31 cellular contexts compared by ENCODE assay signal in genomic region chr10:13201132-13201531, GRCh38. TPM values are rescaled to one million over a fixed set of nuclear protein-coding genes. Genes with fewer than 3 reads are reported as not detected.
DNase-seq lines count a peak whose midpoint lies in the region; ATAC-seq and TF ChIP-seq lines count a peak whose summit lies in the region.
"Had no signal": no experiment of that assay in that cellular context is flagged by ENCODE, and none has a peak within 500 bp of the region (broad histone marks: within the 10 kb centered on the region; RNA-seq: fewer than 3 reads in every experiment).

No MANE protein-coding gene starts in this region.

- no peak overlapping the region for H3K9ac ChIP-seq in adipocyte (ENCODE audit: low read length)
- no peak overlapping the region for H3K9ac ChIP-seq in colonic mucosa (ENCODE audit: low read depth in 2 of 2, low read length in 2 of 2)

- H3K4me3 ChIP-seq in adipocyte (ENCODE audit: low read length) (no peak overlapping the region), foreskin fibroblast (ENCODE audit: low read depth in 1 of 2, low read length in 2 of 2) (no peak overlapping the region), colonic mucosa (no peak overlapping the region)
- H3K4me3 ChIP-seq: PC-9, testis, uterus had no signal

- H3K36me3 ChIP-seq in adipocyte (ENCODE audit: control insufficient read depth, insufficient read depth, low read length, severe bottlenecking): no peaks in the 10 kb centered on the region
- no peaks in the 10 kb centered on the region for H3K36me3 ChIP-seq in colonic mucosa
- H3K36me3 ChIP-seq: uterus had no signal

- no peaks in the 10 kb centered on the region for H3K4me1 Mint-ChIP-seq in activated CD4-positive, alpha-beta T cell treated with anti-CD3 and anti-CD28 coated beads, Interleukin-2, amount 10 ng/mL, durations not matched to agents 24 days and 14 days
- H3K4me1 Mint-ChIP-seq: WTC11 had no signal

- DNase-seq in A172 (ENCODE audit: low spot score) (peak; percentile 13), GM03348 (ENCODE audit: low spot score) (peak; percentile 60), adipocyte (ENCODE audit: low read depth) (peak; percentile 15), foreskin fibroblast (peak; percentile 14 to 21), NCI-H1092 treated with DMSO at 0.1 percent for 48 hours (lab: John Stamatoyannopoulos, UW) (no peak), colonic mucosa (no peak)
- DNase-seq in activated CD4-positive, alpha-beta T cell treated with anti-CD3 and anti-CD28 coated beads, Interleukin-2, amount 10 ng/mL, durations not matched to agents 24 days and 14 days: no peak
- DNase-seq: 8988T; activated CD4-positive, alpha-beta T cell treated with anti-CD3 and anti-CD28 coated beads, Interleukin-2, amount 50 U/mL, for 4 hours; activated naive CD4-positive, alpha-beta T cell treated with anti-CD3 and anti-CD28 coated beads for 36 hours; amniotic stem cell; cortex of kidney; islet precursor cell; Kasumi-1; midbrain; naive thymus-derived CD4-positive, alpha-beta T cell; NCI-H187 treated with DMSO at 0.1 percent for 48 hours; NK-92 treated with Interleukin-12 subunit alpha and Interleukin-12 subunit beta, amount 100 ng/mL, for 24 hours; nucleus accumbens; PC-9; SHP77; stimulated activated CD4-positive, alpha-beta T cell treated with anti-CD3 and anti-CD28 coated beads, Interleukin-15, amount 100 ng/mL, for 24 hours; stimulated activated naive CD4-positive, alpha-beta T cell treated with Interleukin-2 at 50 U/mL for 16 hours; T-helper 9 cell; testis; uterus had no signal

- no peaks in the 10 kb centered on the region for H3K27me3 ChIP-seq in adipocyte (replicated peaks; ENCODE audit: control insufficient read depth, insufficient read depth, low read length)
- H3K27me3 ChIP-seq in colonic mucosa: no peaks in the 10 kb centered on the region
- H3K27me3 ChIP-seq: testis, uterus had no signal

- no peak overlapping the region for H3K27ac Mint-ChIP-seq in activated CD4-positive, alpha-beta T cell treated with anti-CD3 and anti-CD28 coated beads, Interleukin-2, amount 10 ng/mL, durations not matched to agents 24 days and 14 days
- H3K27ac Mint-ChIP-seq: activated naive CD4-positive, alpha-beta T cell treated with anti-CD3 and anti-CD28 coated beads for 36 hours; naive thymus-derived CD4-positive, alpha-beta T cell; WTC11 had no signal

- H3K27me3 Mint-ChIP-seq in activated CD4-positive, alpha-beta T cell treated with anti-CD3 and anti-CD28 coated beads, Interleukin-2, amount 10 ng/mL, durations not matched to agents 24 days and 14 days: no peaks in the 10 kb centered on the region
- H3K27me3 Mint-ChIP-seq: naive thymus-derived CD4-positive, alpha-beta T cell had no signal

- H3K36me3 Mint-ChIP-seq in activated CD4-positive, alpha-beta T cell treated with anti-CD3 and anti-CD28 coated beads, Interleukin-2, amount 10 ng/mL, durations not matched to agents 24 days and 14 days (ENCODE audit: low read depth): peaks cover 54% of the 10 kb centered on the region

- intact Hi-C loops in activated CD4-positive, alpha-beta T cell treated with anti-CD3 and anti-CD28 coated beads, Interleukin-2, amount 10 ng/mL, durations not matched to agents 24 days and 14 days (cut with micrococcal nuclease): no loop called here
- intact Hi-C loops in colonic mucosa (cut with DNase I): no loop called here

- H3K4me1 ChIP-seq in adipocyte (ENCODE audit: control insufficient read depth, insufficient read depth, low read length): no peaks in the 10 kb centered on the region
- no peaks in the 10 kb centered on the region for H3K4me1 ChIP-seq in colonic mucosa
- H3K4me1 ChIP-seq: testis, uterus had no signal

- no peak overlapping the region for H3K4me3 Mint-ChIP-seq in activated CD4-positive, alpha-beta T cell treated with anti-CD3 and anti-CD28 coated beads, Interleukin-2, amount 10 ng/mL, durations not matched to agents 24 days and 14 days
- H3K4me3 Mint-ChIP-seq: activated naive CD4-positive, alpha-beta T cell treated with anti-CD3 and anti-CD28 coated beads for 36 hours; naive thymus-derived CD4-positive, alpha-beta T cell; WTC11 had no signal

- no peaks in the 10 kb centered on the region for H3K9me3 Mint-ChIP-seq in activated CD4-positive, alpha-beta T cell treated with anti-CD3 and anti-CD28 coated beads, Interleukin-2, amount 10 ng/mL, durations not matched to agents 24 days and 14 days
- H3K9me3 Mint-ChIP-seq: activated naive CD4-positive, alpha-beta T cell treated with anti-CD3 and anti-CD28 coated beads for 36 hours; naive thymus-derived CD4-positive, alpha-beta T cell; WTC11 had no signal

- no peak for ATAC-seq in GM21737 (IDR thresholded peaks at IDR 0.05; ENCODE audit: unreplicated experiment)
- ATAC-seq: esophagus mucosa; naive thymus-derived CD4-positive, alpha-beta T cell; WTC11 had no signal

- H3K9me3 ChIP-seq in adipocyte (ENCODE audit: control insufficient read depth, low read length): no peaks in the 10 kb centered on the region
- H3K9me3 ChIP-seq in colonic mucosa: no peaks in the 10 kb centered on the region
- H3K9me3 ChIP-seq: testis, uterus had no signal

- TF ChIP-seq CTCF in foreskin fibroblast (IDR thresholded peaks at IDR 0.05; ENCODE audit: low read depth, low read length): no peak
- no peak for TF ChIP-seq CTCF in colonic mucosa (IDR thresholded peaks at IDR 0.05)

- H3K27ac ChIP-seq in colonic mucosa: no peak overlapping the region
- H3K27ac ChIP-seq: PC-9, testis, uterus had no signal

RNA-seq across cellular contexts. Expression of gene UCMA, which starts 33.0 kb away (rescaled TPM):
- not detected in 2 replicates for total RNA-seq in A172 (2014; rRNA removed; shearing (Covaris generic))
- not detected in 2 replicates for total RNA-seq in activated CD4-positive, alpha-beta T cell treated with anti-CD3 and anti-CD28 coated beads, Interleukin-2, amount 10 ng/mL, durations not matched to agents 24 days and 14 days
- not detected for total RNA-seq in colonic mucosa
- total RNA-seq: activated naive CD4-positive, alpha-beta T cell treated with anti-CD3 and anti-CD28 coated beads for 36 hours; esophagus mucosa; liver; naive thymus-derived CD4-positive, alpha-beta T cell; PC-9; pulmonary artery endothelial cell had no signal

RNA-seq across cellular contexts. Expression of gene MCM10, which starts 39.8 kb away (rescaled TPM):
- total RNA-seq in A172 (2014; rRNA removed; shearing (Covaris generic)): 33.6 and 34.4 TPM in 2 replicates
- 107 and 112 TPM in 2 replicates for total RNA-seq in activated CD4-positive, alpha-beta T cell treated with anti-CD3 and anti-CD28 coated beads, Interleukin-2, amount 10 ng/mL, durations not matched to agents 24 days and 14 days
- 10 to 100 TPM in 1 of 2 donors, 1 to 10 TPM in 1; 2.4 to 21.0 TPM for total RNA-seq in colonic mucosa

Comparison
In these comparisons a context has a peak if more than half of its experiments do, and no peak if none do; other contexts are left out.
1. DNase-seq: peak in A172 (single experiment), GM03348 (single experiment), adipocyte (single experiment) and foreskin fibroblast (2 of 2); none in NCI-H1092 treated with DMSO at 0.1 percent for 48 hours (single experiment), activated CD4-positive, alpha-beta T cell treated with anti-CD3 and anti-CD28 coated beads, Interleukin-2, amount 10 ng/mL, durations not matched to agents 24 days and 14 days (single experiment) and colonic mucosa (single experiment).